In the genomic region with DNA sequence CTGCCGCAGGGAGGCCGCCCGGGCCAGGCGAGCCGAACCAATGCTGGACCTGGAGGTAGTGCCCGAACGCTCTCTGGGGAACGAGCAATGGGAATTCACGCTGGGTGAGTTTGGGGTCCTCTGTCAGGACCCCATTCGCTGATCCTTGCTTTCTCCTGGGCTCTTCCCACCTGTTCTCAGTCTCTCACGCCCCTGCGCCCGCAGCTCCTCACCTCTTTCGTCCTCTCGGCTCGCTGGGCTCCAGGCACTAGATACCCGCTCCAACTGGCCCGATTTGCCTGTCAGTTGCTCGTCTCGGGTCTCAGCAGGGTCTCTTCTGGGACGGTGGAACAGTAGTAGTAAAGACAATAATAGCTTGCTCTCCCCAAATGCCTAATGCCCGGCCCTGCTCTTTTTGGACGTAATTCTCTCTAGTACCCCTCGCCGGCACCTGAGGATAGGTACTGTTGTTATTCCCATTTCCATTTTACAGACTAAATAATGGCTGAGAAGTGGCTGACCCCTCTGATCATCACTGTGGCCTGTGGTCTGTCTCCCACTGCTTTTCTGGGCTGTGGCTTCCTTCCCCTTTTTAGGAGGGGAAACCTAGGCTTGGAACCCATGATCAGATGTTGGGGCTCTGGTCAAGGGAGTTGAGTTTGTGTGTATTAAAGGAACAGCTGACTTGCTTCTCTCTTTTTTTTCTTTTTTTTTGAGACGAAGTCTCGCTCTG, we compare ENCODE assay signal across 8 cellular contexts. TPM values are rescaled to one million over a fixed set of nuclear protein-coding genes. Genes with fewer than 3 reads are reported as not detected.
DNase-seq lines count a peak whose midpoint lies in the region; ATAC-seq, FAIRE-seq and TF ChIP-seq lines count a peak whose summit lies in the region.

No MANE protein-coding gene starts in this region.

- FAIRE-seq in GM19239 (lab: Jason Lieb, UNC), result no peak

- peak overlapping the region; percentile 72 to 88 for H3K27ac ChIP-seq in coronary artery

- peak overlapping the region; percentile 88 for H3K4me3 ChIP-seq in coronary artery

- ATAC-seq in GM21619 (IDR thresholded peaks at IDR 0.05; ENCODE audit: unreplicated experiment), result peak; percentile 28

- TF ChIP-seq CTCF in coronary artery (IDR thresholded peaks at IDR 0.05), result no peak

- peak; percentile 68 for DNase-seq in CMK (ENCODE audit: low read depth)
- peak; percentile 64 for DNase-seq in OCI-M1 (lab: John Stamatoyannopoulos, UW)
- no peak for DNase-seq in coronary artery (ENCODE audit: low spot score)
- peak; percentile 18 for DNase-seq in mucosa of gallbladder (ENCODE audit: low spot score)
- no peak for DNase-seq in GM19239 (ENCODE audit: insufficient read length, low spot score)
- DNase-seq in activated effector memory CD4-positive, alpha-beta T cell treated with anti-CD3 and anti-CD28 coated beads, Interleukin-2, amount 50 U/mL, for 16 hours, result no peak
- no peak for DNase-seq in COLO829 (ENCODE audit: low spot score)

RNA-seq across cellular contexts. Expression of gene PHAF1, which starts 0.6 kb away (rescaled TPM):
- 14.2 TPM for total RNA-seq in mucosa of gallbladder

RNA-seq across cellular contexts. Expression of gene B3GNT9, which starts 40.5 kb away (rescaled TPM):
- total RNA-seq in mucosa of gallbladder, result 14.1 TPM

RNA-seq across cellular contexts. Expression of gene TRADD, which starts 49.4 kb away (rescaled TPM):
- 38.2 TPM for total RNA-seq in mucosa of gallbladder

RNA-seq across cellular contexts. Expression of gene FBXL8, which starts 49.5 kb away (rescaled TPM):
- total RNA-seq in mucosa of gallbladder, result 24.6 TPM

RNA-seq across cellular contexts. Expression of gene HSF4, which starts 54.3 kb away (rescaled TPM):
- total RNA-seq in mucosa of gallbladder, result 51.3 TPM

Comparison
In these comparisons a context has a peak if more than half of its experiments do, and no peak if none do; other contexts are left out.
1. DNase-seq: peak in CMK (single experiment), OCI-M1 (single experiment) and mucosa of gallbladder (single experiment); none in coronary artery (single experiment), GM19239 (single experiment), activated effector memory CD4-positive, alpha-beta T cell treated with anti-CD3 and anti-CD28 coated beads, Interleukin-2, amount 50 U/mL, for 16 hours (single experiment) and COLO829 (single experiment).